ENCODE assay signal across 8 cellular contexts in genomic region chr18:46946656-46947282, GRCh38. TPM values are rescaled to one million over a fixed set of nuclear protein-coding genes. Genes with fewer than 3 reads are reported as not detected.
DNase-seq lines count a peak whose midpoint lies in the region; ATAC-seq, FAIRE-seq and TF ChIP-seq lines count a peak whose summit lies in the region.

No MANE protein-coding gene starts in this region.

- no peaks in the 10 kb centered on the region for H3K36me3 Mint-ChIP-seq in CD8-positive, alpha-beta memory T cell

- H3K27me3 ChIP-seq in CD8-positive, alpha-beta memory T cell (ENCODE audit: insufficient read depth, low read length, poor library complexity, severe bottlenecking), result peaks cover 4% of the 10 kb centered on the region
- H3K27me3 ChIP-seq in GM12878 (replicated peaks in 1 of 2; ENCODE audit: control insufficient read depth in 2 of 2, insufficient read depth in 2 of 2, low read length in 1 of 2) (no peaks in the 10 kb centered on the region; a peak in 1 of 4 replicates), iPS-15b (ENCODE audit: control insufficient read depth, insufficient read depth, low read length) (no peaks in the 10 kb centered on the region)

- RAD21 ChIA-PET in GM12878 (lab: Charles Lee; ENCODE audit: unreplicated experiment), result no interaction called here

- peak overlapping the region; percentile 49 for H3K4me2 ChIP-seq in GM12878 (ENCODE audit: control insufficient read depth, insufficient read depth)

- no peak overlapping the region for H3K27ac Mint-ChIP-seq in CD8-positive, alpha-beta memory T cell

- peaks cover 0 to 2% (median 0%) of the 10 kb centered on the region in 5 donors for H3K9me3 Mint-ChIP-seq in CD8-positive, alpha-beta memory T cell

- H3K27me3 Mint-ChIP-seq in CD8-positive, alpha-beta memory T cell, result peaks cover 10 to 39% of the 10 kb centered on the region in 2 donors

- SMC1A ChIA-PET in GM12878 (lab: Charles Lee; ENCODE audit: uncharacterized antibody, unreplicated experiment), result no interaction called here

- TF ChIP-seq POLR2A in GM12878 (IDR thresholded peaks at IDR 0.05; ENCODE audit: low read depth, low read length), result no peak

- H3K9me3 ChIP-seq in CD8-positive, alpha-beta memory T cell (ENCODE audit: low read length), result no peaks in the 10 kb centered on the region
- H3K9me3 ChIP-seq in GM12878 (replicated peaks; ENCODE audit: control insufficient read depth, insufficient read depth, low read length), result no peaks in the 10 kb centered on the region
- no peaks in the 10 kb centered on the region for H3K9me3 ChIP-seq in iPS-15b (ENCODE audit: control insufficient read depth, insufficient read depth, low read length)

- CTCF ChIA-PET in CD8-positive, alpha-beta memory T cell (lab: Charles Lee), result no interaction called here
- CTCF ChIA-PET in GM12878 (lab: Yijun Ruan, JAX), result no interaction called here

- DNase-seq in CD8-positive, alpha-beta memory T cell, result peak in 3 of 5 donors; percentile 24 to 58 (median 41)
- DNase-seq in HTR-8/SVneo (ENCODE audit: insufficient read length, low spot score) (peak; percentile 84), T-helper 1 cell (peak in 3 of 5 donors; percentile 7 to 47 (median 24)), GM12878 (ENCODE audit: low read depth, low spot score) (no peak), retina (peak; percentile 95), GDM1 (lab: John Stamatoyannopoulos, UW) (no peak)

- ATAC-seq in GM21367 (IDR thresholded peaks at IDR 0.05; ENCODE audit: unreplicated experiment) (peak; percentile 97), GM12878 (peak; percentile 98)

- H3K4me1 ChIP-seq in CD8-positive, alpha-beta memory T cell (ENCODE audit: insufficient read depth, low read length), result no peaks in the 10 kb centered on the region
- no peaks in the 10 kb centered on the region for H3K4me1 ChIP-seq in GM12878 (ENCODE audit: control insufficient read depth, insufficient read depth, low read length)
- no peaks in the 10 kb centered on the region for H3K4me1 ChIP-seq in iPS-15b (ENCODE audit: control insufficient read depth, insufficient read depth, low read length)

- H3K4me3 ChIP-seq in CD8-positive, alpha-beta memory T cell (ENCODE audit: low read length), result peak overlapping the region; percentile 68
- H3K4me3 ChIP-seq in GM12878 (peak overlapping the region; percentile 75), iPS-15b (ENCODE audit: low read depth, low read length) (peak overlapping the region; percentile 97)

- H3K4me1 Mint-ChIP-seq in CD8-positive, alpha-beta memory T cell, result no peaks in the 10 kb centered on the region

- no TSS peak for BruUV-seq in GM12878 (replicated peaks; lab: Mats Ljungman, UMichigan)

- no peak for TF ChIP-seq CTCF in GM12878 (IDR thresholded peaks at IDR 0.05 in 2 of 3, conservative IDR thresholded peaks at IDR 0.05 in 1 of 3; ENCODE audit: control insufficient read depth in 2 of 3, extremely low read depth in 1 of 3, insufficient read depth in 1 of 3, low read depth in 3 of 3, low read length in 3 of 3)

- 2% methylated on average over 32 of the region's 32 CpGs for WGBS in GM12878 (ENCODE audit: insufficient coverage, insufficient replicate concordance, low lambda C conversion rate, missing lambda C conversion rate)

- H3K9ac ChIP-seq in GM12878 (ENCODE audit: control insufficient read depth, insufficient read depth, low read length) (no peak overlapping the region), iPS-15b (ENCODE audit: low read depth, low read length) (no peak overlapping the region)

- H3K36me3 ChIP-seq in CD8-positive, alpha-beta memory T cell (ENCODE audit: insufficient read depth, low read length), result no peaks in the 10 kb centered on the region
- H3K36me3 ChIP-seq in GM12878 (ENCODE audit: control insufficient read depth in 2 of 2, insufficient read depth in 2 of 2, low read length in 1 of 2), result no peaks in the 10 kb centered on the region
- H3K36me3 ChIP-seq in iPS-15b (ENCODE audit: control insufficient read depth, insufficient read depth, low read length), result no peaks in the 10 kb centered on the region

- in situ Hi-C loops in GM12878 (cut with MboI), result no loop called here

- peak overlapping the region; percentile 90 for H2AFZ ChIP-seq in GM12878 (ENCODE audit: control insufficient read depth, low read depth, low read length)

- FAIRE-seq in HTR-8/SVneo (lab: Jason Lieb, UNC) (no peak), GM12878 (lab: Jason Lieb, UNC) (peak; percentile 97)

- POLR2A ChIA-PET in CD8-positive, alpha-beta memory T cell (lab: Charles Lee), result no interaction called here
- POLR2A ChIA-PET in GM12878 (lab: Charles Lee), result no interaction called here

- H3K4me3 Mint-ChIP-seq in CD8-positive, alpha-beta memory T cell, result no peak overlapping the region

- no peaks in the 10 kb centered on the region for H3K79me2 ChIP-seq in GM12878 (ENCODE audit: control insufficient read depth, insufficient read depth, low read length)

- intact Hi-C loops in GM12878 (cut with micrococcal nuclease; ENCODE audit: unreplicated experiment), result no loop called here

- no peak overlapping the region for H3K27ac ChIP-seq in CD8-positive, alpha-beta memory T cell (ENCODE audit: low read depth, low read length)
- H3K27ac ChIP-seq in GM12878 (ENCODE audit: control insufficient read depth, insufficient read depth), result no peak overlapping the region

- H4K20me1 ChIP-seq in GM12878 (ENCODE audit: control insufficient read depth, insufficient read depth), result no peaks in the 10 kb centered on the region

- no peak for TF ChIP-seq EP300 in GM12878 (IDR thresholded peaks at IDR 0.05; ENCODE audit: borderline replicate concordance in 1 of 2, control insufficient read depth in 1 of 2, low read depth in 2 of 2, low read length in 2 of 2)

- no peak for TF ChIP-seq RAD21 in GM12878 (IDR thresholded peaks at IDR 0.05; ENCODE audit: insufficient read depth, low read depth, low read length)

TF ChIP-seq in GM12878, 131 proteins besides CTCF, POLR2A, EP300 and RAD21 (continues in another document):
- TF ChIP-seq NR2F1 (conservative IDR thresholded peaks at IDR 0.05), result no peak
- 0 out of 2 replicates have a peak, but pooled peaks have one; percentile 52 for TF ChIP-seq NKRF (conservative IDR thresholded peaks at IDR 0.05)
- TF ChIP-seq ZNF24 (IDR thresholded peaks at IDR 0.05), result no peak
- TF ChIP-seq ZNF217 (IDR thresholded peaks at IDR 0.05), result no peak
- no peak for TF ChIP-seq HCFC1 (IDR thresholded peaks at IDR 0.05; ENCODE audit: low read length)
- TF ChIP-seq SPI1 (IDR thresholded peaks at IDR 0.05; ENCODE audit: borderline replicate concordance, insufficient read depth, low read depth, low read length), result 0 out of 2 replicates have a peak, but pooled peaks have one; percentile 3

RNA-seq across cellular contexts. Expression of gene KATNAL2, which starts 29.4 kb away (rescaled TPM):
- under 1 TPM; 0.82 to 0.98 TPM for total RNA-seq in CD8-positive, alpha-beta memory T cell
- polyA plus RNA-seq in CD8-positive, alpha-beta memory T cell, result 0.54 TPM
- not detected in 2 replicates for total RNA-seq in GM12878 (2013; cell fraction: nucleolus; rRNA removed)
- total RNA-seq in GM12878 (2014; rRNA removed) (1.7 and 1.8 TPM in 2 replicates), GM12878 (2014; rRNA removed; fragmentation: Illumina TruSeq; extraction: Trizol) (1.9 and 2.4 TPM in 2 replicates), GM12878 (2021) (1.9 and 2.1 TPM in 2 replicates)
- polyA plus RNA-seq in GM12878 (2011; ENCODE audit: low read depth), result 0.81 TPM
- polyA plus RNA-seq in GM12878 (2011; rRNA removed) (0.20 and 0.33 TPM in 2 replicates), GM12878 (2014; fragmentation: Illumina TruSeq; extraction: Trizol) (1.2 and 1.8 TPM in 2 replicates), GM12878 (2014; fragmentation: Nextera tagmentation; extraction: Ambion mirVana) (under 1 TPM; 0.53 to 0.95 TPM), GM12878 (2014; rRNA removed) (2.1 and 2.9 TPM in 2 replicates), GM12878 (2016; fragmentation: Nextera tagmentation; extraction: Ambion mirVana) (1 to 10 TPM; 1.7 to 1.9 TPM)
- polyA plus RNA-seq in GM12878 (2011; cell fraction: cytosol; rRNA removed), result 0.16 and 0.42 TPM in 2 replicates
- 0.57 and 0.60 TPM in 2 replicates for polyA plus RNA-seq in GM12878 (2011; cell fraction: nucleus; rRNA removed)
- 1.2 and 1.3 TPM in 2 replicates for polyA plus RNA-seq in GM12878 (2012)
- 0.22 TPM in 1 of 2 replicates, not detected in the other for polyA minus RNA-seq in GM12878 (2011; rRNA and poly(A)+ RNA removed)
- not detected in 2 replicates for polyA minus RNA-seq in GM12878 (2011; cell fraction: cytosol; rRNA and poly(A)+ RNA removed)
- 0.60 TPM in 1 of 2 replicates, not detected in the other for polyA minus RNA-seq in GM12878 (2011; cell fraction: nucleus; rRNA and poly(A)+ RNA removed)

RNA-seq across cellular contexts. Expression of gene PIAS2, which starts 29.5 kb away (rescaled TPM):
- 10 to 100 TPM; 25.1 to 25.8 TPM for total RNA-seq in CD8-positive, alpha-beta memory T cell
- polyA plus RNA-seq in CD8-positive, alpha-beta memory T cell, result 18.6 TPM
- 141 and 148 TPM in 2 replicates for total RNA-seq in GM12878 (2013; cell fraction: nucleolus; rRNA removed)
- total RNA-seq in GM12878 (2014; rRNA removed), result 20.7 and 26.4 TPM in 2 replicates
- 24.2 and 25.9 TPM in 2 replicates for total RNA-seq in GM12878 (2014; rRNA removed; fragmentation: Illumina TruSeq; extraction: Trizol)
- total RNA-seq in GM12878 (2021), result 25.2 and 32.2 TPM in 2 replicates
- polyA plus RNA-seq in GM12878 (2011; ENCODE audit: low read depth), result 9.0 TPM
- polyA plus RNA-seq in GM12878 (2011; rRNA removed), result 13.0 and 18.7 TPM in 2 replicates
- 9.5 and 14.5 TPM in 2 replicates for polyA plus RNA-seq in GM12878 (2011; cell fraction: cytosol; rRNA removed)
- polyA plus RNA-seq in GM12878 (2011; cell fraction: nucleus; rRNA removed), result 26.2 and 26.8 TPM in 2 replicates
- polyA plus RNA-seq in GM12878 (2012), result 8.7 and 12.2 TPM in 2 replicates
- 27.9 and 32.2 TPM in 2 replicates for polyA plus RNA-seq in GM12878 (2014; fragmentation: Illumina TruSeq; extraction: Trizol)
- polyA plus RNA-seq in GM12878 (2014; fragmentation: Nextera tagmentation; extraction: Ambion mirVana), result 1 to 10 TPM; 4.0 to 7.2 TPM
- 10.6 and 13.6 TPM in 2 replicates for polyA plus RNA-seq in GM12878 (2014; rRNA removed)
- 10 to 100 TPM; 29.2 to 31.8 TPM for polyA plus RNA-seq in GM12878 (2016; fragmentation: Nextera tagmentation; extraction: Ambion mirVana)
- 16.0 and 17.7 TPM in 2 replicates for polyA minus RNA-seq in GM12878 (2011; rRNA and poly(A)+ RNA removed)
- polyA minus RNA-seq in GM12878 (2011; cell fraction: cytosol; rRNA and poly(A)+ RNA removed), result 4.3 and 10.1 TPM in 2 replicates
- 36.9 and 57.9 TPM in 2 replicates for polyA minus RNA-seq in GM12878 (2011; cell fraction: nucleus; rRNA and poly(A)+ RNA removed)

Comparison
In these comparisons a context has a peak if more than half of its experiments do, and no peak if none do; other contexts are left out.
1. DNase-seq: peak in CD8-positive, alpha-beta memory T cell (3 of 5), HTR-8/SVneo (single experiment), T-helper 1 cell (3 of 5) and retina (single experiment); none in GM12878 (single experiment) and GDM1 (single experiment).
2. Peak in every context shown above with its lines, with median percentiles within 50 percentile points of each other: H3K4me3 ChIP-seq.